Comparison of ENCODE assay signal across 8 cellular contexts in the genomic region with DNA sequence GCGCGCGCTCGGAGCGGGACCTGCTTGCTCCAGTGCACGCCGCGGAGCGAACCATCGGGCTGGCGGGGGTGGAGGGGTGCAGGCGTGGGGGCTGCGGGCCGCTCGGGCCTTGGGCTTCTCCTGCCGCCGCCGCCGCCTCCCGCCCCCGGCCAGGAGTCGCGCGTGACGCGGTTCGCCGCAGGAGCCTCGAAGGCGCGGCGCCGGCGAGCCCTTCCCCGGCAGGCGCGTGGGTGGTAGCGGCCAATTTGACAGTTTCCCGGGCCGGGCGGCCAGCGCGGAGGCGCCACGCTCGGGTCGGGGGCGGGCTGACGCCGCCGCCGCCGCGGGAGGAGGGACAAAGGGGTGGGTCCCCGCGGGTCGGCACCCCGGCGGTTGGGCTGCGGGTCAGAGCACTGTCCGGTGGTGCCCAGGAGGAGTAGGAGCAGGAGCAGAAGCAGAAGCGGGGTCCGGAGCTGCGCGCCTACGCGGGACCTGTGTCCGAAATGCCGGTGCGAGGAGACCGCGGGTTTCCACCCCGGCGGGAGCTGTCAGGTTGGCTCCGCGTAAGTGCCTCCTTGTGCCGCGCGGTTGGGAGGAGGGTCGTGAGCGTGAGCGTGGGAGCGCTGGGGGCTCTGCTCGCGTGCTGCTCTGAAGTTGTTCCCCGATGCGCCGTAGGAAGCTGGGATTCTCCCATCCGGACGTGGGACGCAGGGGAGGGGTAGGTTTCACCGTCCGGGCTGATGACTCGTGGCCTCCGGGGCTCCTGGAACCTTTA. TPM values are rescaled to one million over a fixed set of nuclear protein-coding genes. Genes with fewer than 3 reads are reported as not detected.
DNase-seq lines count a peak whose midpoint lies in the region; ATAC-seq and TF ChIP-seq lines count a peak whose summit lies in the region.

A gene (plus strand): TSS at position 387 of the 754 bp plus-strand sequence. CDS start 96 bp downstream, at position 483.

- no peaks in the 10 kb centered on the region for H3K9me3 ChIP-seq in WERI-Rb-1 (ENCODE audit: severe bottlenecking)

- DNase-seq in EH (ENCODE audit: low read depth) = peak; percentile 71
- peak in 67 of 76 experiments; percentile 13 to 85 (median 66) for DNase-seq in HUDEP-2 (lab: John Stamatoyannopoulos, UW; ENCODE audit: unreplicated experiment in 76 of 76)
- DNase-seq in WERI-Rb-1 = peak; percentile 83
- DNase-seq in cortex of kidney (lab: John Stamatoyannopoulos, UW) = peak; percentile 20
- peak; percentile 30 to 46 for DNase-seq in left colon
- peak; percentile 27 for DNase-seq in stimulated activated CD4-positive, alpha-beta T cell treated with anti-CD3 and anti-CD28 coated beads, Interleukin-2, amount 100 ng/mL, for 4 hours (ENCODE audit: low read depth)
- DNase-seq in NCI-H187 (lab: John Stamatoyannopoulos, UW) = no peak

- intact Hi-C loops in left colon (cut with DNase I, micrococcal nuclease) = no loop called here

- TF ChIP-seq CTCF in WERI-Rb-1 (IDR thresholded peaks at IDR 0.05; ENCODE audit: low read depth, low read length) = no peak

- H3K4me3 ChIP-seq in WERI-Rb-1 (ENCODE audit: low read depth, low read length) = peak within 1 kb of the TSS; percentile 95

- H3K27me3 ChIP-seq in WERI-Rb-1 (ENCODE audit: insufficient read depth, low read depth, severe bottlenecking) = no peaks in the 10 kb centered on the region

- ATAC-seq in GM21381 (IDR thresholded peaks at IDR 0.05; ENCODE audit: unreplicated experiment) = peak; percentile 43
- ATAC-seq in left colon = peak; percentile 24

- H3K36me3 ChIP-seq in WERI-Rb-1 = no peaks in the 10 kb centered on the region

- H3K27ac ChIP-seq in WERI-Rb-1 = peak within 1 kb of the TSS; percentile 86

RNA-seq across cellular contexts. Expression of the gene that starts here (rescaled TPM):
- 100 to 1,000 TPM; 129 to 131 TPM for total RNA-seq in left colon

Comparison
In these comparisons a context has a peak if more than half of its experiments do, and no peak if none do; other contexts are left out.
1. DNase-seq: peak in EH (single experiment), HUDEP-2 (67 of 76), WERI-Rb-1 (single experiment), cortex of kidney (single experiment), left colon (2 of 2) and stimulated activated CD4-positive, alpha-beta T cell treated with anti-CD3 and anti-CD28 coated beads, Interleukin-2, amount 100 ng/mL, for 4 hours (single experiment); none in NCI-H187 (0 of 2).